1 cellular context compared by ENCODE assay signal in the genomic region with DNA sequence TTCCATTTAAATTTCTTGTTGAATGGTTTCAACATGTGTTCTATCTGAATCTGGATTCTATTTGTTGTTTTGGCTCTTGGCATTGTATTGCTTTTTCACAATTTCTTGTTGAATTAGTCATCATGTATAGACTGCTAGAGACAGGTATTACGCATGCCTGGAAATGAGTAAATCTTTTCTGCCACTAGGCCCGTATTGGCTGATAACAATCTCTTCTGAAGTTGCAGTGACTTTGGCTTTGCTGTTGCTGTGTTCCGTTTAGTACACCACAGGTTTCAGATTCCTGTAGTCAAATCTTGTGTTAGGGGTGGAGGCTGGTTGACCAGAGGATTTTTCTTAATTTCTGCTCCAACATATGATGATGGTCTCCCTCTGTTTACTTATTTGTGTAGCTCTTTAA.
TF ChIP-seq lines count a peak whose summit lies in the region.

No MANE protein-coding gene starts in this region.

TF ChIP-seq in GM23338, 12 proteins besides CTCF, POLR2A, EP300 and RAD21 (continued from another document):
- TF ChIP-seq ZNF462 (CRISPR knock-in tag; IDR thresholded peaks at IDR 0.05) (no peak), CREB1 (CRISPR knock-in tag; IDR thresholded peaks at IDR 0.05; ENCODE audit: low read depth) (no peak)
- TF ChIP-seq, protein P1, sequence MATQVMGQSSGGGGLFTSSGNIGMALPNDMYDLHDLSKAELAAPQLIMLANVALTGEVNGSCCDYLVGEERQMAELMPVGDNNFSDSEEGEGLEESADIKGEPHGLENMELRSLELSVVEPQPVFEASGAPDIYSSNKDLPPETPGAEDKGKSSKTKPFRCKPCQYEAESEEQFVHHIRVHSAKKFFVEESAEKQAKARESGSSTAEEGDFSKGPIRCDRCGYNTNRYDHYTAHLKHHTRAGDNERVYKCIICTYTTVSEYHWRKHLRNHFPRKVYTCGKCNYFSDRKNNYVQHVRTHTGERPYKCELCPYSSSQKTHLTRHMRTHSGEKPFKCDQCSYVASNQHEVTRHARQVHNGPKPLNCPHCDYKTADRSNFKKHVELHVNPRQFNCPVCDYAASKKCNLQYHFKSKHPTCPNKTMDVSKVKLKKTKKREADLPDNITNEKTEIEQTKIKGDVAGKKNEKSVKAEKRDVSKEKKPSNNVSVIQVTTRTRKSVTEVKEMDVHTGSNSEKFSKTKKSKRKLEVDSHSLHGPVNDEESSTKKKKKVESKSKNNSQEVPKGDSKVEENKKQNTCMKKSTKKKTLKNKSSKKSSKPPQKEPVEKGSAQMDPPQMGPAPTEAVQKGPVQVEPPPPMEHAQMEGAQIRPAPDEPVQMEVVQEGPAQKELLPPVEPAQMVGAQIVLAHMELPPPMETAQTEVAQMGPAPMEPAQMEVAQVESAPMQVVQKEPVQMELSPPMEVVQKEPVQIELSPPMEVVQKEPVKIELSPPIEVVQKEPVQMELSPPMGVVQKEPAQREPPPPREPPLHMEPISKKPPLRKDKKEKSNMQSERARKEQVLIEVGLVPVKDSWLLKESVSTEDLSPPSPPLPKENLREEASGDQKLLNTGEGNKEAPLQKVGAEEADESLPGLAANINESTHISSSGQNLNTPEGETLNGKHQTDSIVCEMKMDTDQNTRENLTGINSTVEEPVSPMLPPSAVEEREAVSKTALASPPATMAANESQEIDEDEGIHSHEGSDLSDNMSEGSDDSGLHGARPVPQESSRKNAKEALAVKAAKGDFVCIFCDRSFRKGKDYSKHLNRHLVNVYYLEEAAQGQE (IDR thresholded peaks at IDR 0.05; ENCODE audit: unreplicated experiment) = no peak
